In the genomic region with DNA sequence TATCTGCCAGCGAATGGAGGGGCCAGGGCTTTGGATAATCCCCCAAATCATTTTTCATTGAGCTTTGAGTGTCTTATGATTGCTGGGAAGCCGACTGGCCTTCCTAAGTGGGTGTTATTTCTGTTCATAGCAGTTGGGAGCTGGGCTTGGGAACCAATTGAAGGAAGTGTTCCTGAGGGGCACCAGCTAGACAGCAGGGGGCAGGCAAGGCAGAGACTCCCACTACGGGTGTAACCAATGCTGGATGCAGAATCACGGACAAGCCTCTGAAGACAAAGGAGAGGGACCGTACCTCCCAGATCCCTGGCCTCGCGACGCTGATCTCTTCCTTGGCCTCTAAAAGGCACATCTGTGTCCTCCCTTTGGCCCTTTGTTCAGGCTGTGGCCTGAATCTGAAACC, we compare ENCODE assay signal across 9 cellular contexts.
A peak's percentile ranks its signal among the peaks of the same experiment; 100 is the strongest.
DNase-seq lines count a peak whose midpoint lies in the region; ATAC-seq and TF ChIP-seq lines count a peak whose summit lies in the region.
"Had no signal": no experiment of that assay in that cellular context is flagged by ENCODE, and none has a peak within 500 bp of the region (broad histone marks: within the 10 kb centered on the region; RNA-seq: fewer than 3 reads in every experiment).

No MANE protein-coding gene starts in this region.

- 31% methylated on average over 8 of the region's 8 CpGs for WGBS in mesenchymal stem cell

- H2AK5ac ChIP-seq in mesenchymal stem cell (ENCODE audit: low read length, severe bottlenecking): no peak overlapping the region

- H2BK120ac ChIP-seq in mesenchymal stem cell (ENCODE audit: low read depth, low read length): no peak overlapping the region

- no peaks in the 10 kb centered on the region for H3K4me1 ChIP-seq in mesenchymal stem cell (ENCODE audit: control insufficient read depth, insufficient read depth, low read depth, low read length)

- H3K36me3 ChIP-seq in GM06990 (ENCODE audit: control insufficient read depth, insufficient read depth, low read length): no peaks in the 10 kb centered on the region
- H3K36me3 ChIP-seq in mesenchymal stem cell (ENCODE audit: control insufficient read depth in 1 of 2, insufficient read depth in 2 of 2, low read depth in 1 of 2, low read length in 2 of 2): no peaks in the 10 kb centered on the region

- TF ChIP-seq CTCF in GM06990 (IDR thresholded peaks at IDR 0.05; ENCODE audit: insufficient read depth, low read length, poor library complexity, severe bottlenecking) (peak; percentile 40), choroid plexus epithelial cell (conservative IDR thresholded peaks at IDR 0.05; ENCODE audit: low read depth, low read length) (peak; percentile 60)

- ATAC-seq in GM19395 (IDR thresholded peaks at IDR 0.05; ENCODE audit: unreplicated experiment) (no peak), GM19328 (IDR thresholded peaks at IDR 0.05; ENCODE audit: unreplicated experiment) (no peak)

- no peak overlapping the region for H4K8ac ChIP-seq in mesenchymal stem cell (ENCODE audit: low read length)

- no peak overlapping the region for H3K9ac ChIP-seq in mesenchymal stem cell (ENCODE audit: low read length)
- H3K9ac ChIP-seq: KMS-11 had no signal

- H3K23ac ChIP-seq in mesenchymal stem cell (ENCODE audit: low read length in 2 of 2): no peak overlapping the region

- no peak overlapping the region for H3K18ac ChIP-seq in mesenchymal stem cell (ENCODE audit: low read depth in 1 of 2, low read length in 2 of 2)

- H3K4me2 ChIP-seq in mesenchymal stem cell (ENCODE audit: low read length, poor library complexity, severe bottlenecking): no peak overlapping the region
- H3K4me2 ChIP-seq: KMS-11 had no signal

- DNase-seq in GM06990 (ENCODE audit: extremely low read depth, insufficient read length) (no peak), NCI-H2196 treated with DMSO at 0.1 percent for 48 hours (lab: John Stamatoyannopoulos, UW; ENCODE audit: unreplicated experiment) (peak; percentile 41), choroid plexus epithelial cell (ENCODE audit: low read depth) (peak; percentile 46), mesenchymal stem cell (peak; percentile 22), NCI-H446 treated with DMSO at 0.1 percent for 48 hours (lab: John Stamatoyannopoulos, UW) (no peak)
- DNase-seq in activated CD8-positive, alpha-beta memory T cell treated with anti-CD3 and anti-CD28 coated beads, Interleukin-2, amount 50 U/mL, for 4 hours: no peak

- no peak overlapping the region for H3K14ac ChIP-seq in mesenchymal stem cell (ENCODE audit: low read length in 2 of 2)

- H2BK5ac ChIP-seq in mesenchymal stem cell (ENCODE audit: low read depth, low read length, poor library complexity, severe bottlenecking): no peak overlapping the region

- no peak overlapping the region for H3K4me3 ChIP-seq in GM06990 (replicated peaks; ENCODE audit: low read depth, low read length)
- no peak overlapping the region for H3K4me3 ChIP-seq in choroid plexus epithelial cell (ENCODE audit: low read depth, low read length)
- no peak overlapping the region for H3K4me3 ChIP-seq in mesenchymal stem cell (ENCODE audit: insufficient read depth in 1 of 2, low read depth in 1 of 2, low read length in 2 of 2)

- H4K91ac ChIP-seq in mesenchymal stem cell (ENCODE audit: low read length): peak overlapping the region; percentile 23

- no peaks in the 10 kb centered on the region for H3K79me1 ChIP-seq in mesenchymal stem cell (replicated peaks; ENCODE audit: low read length, poor library complexity, severe bottlenecking)

- H3K27me3 ChIP-seq in GM06990 (replicated peaks; ENCODE audit: control insufficient read depth, insufficient read depth, low read length): no peaks in the 10 kb centered on the region; the same call in 1 of the 2 replicates
- peaks cover 44 to 49% of the 10 kb centered on the region in 2 experiments for H3K27me3 ChIP-seq in mesenchymal stem cell (ENCODE audit: control insufficient read depth in 1 of 2, insufficient read depth in 1 of 2, low read length in 2 of 2)

- H3K9me3 ChIP-seq in mesenchymal stem cell (ENCODE audit: control insufficient read depth, low read length): no peaks in the 10 kb centered on the region

- H3K27ac ChIP-seq in mesenchymal stem cell (ENCODE audit: low read length, poor library complexity, severe bottlenecking): no peak overlapping the region
- H3K27ac ChIP-seq: KMS-11 had no signal

- no peak overlapping the region for H3K4ac ChIP-seq in mesenchymal stem cell (ENCODE audit: low read depth in 1 of 2, low read length in 2 of 2)

- no peak overlapping the region for H2BK12ac ChIP-seq in mesenchymal stem cell (ENCODE audit: low read length in 2 of 2)

- H2AFZ ChIP-seq in mesenchymal stem cell (ENCODE audit: low read depth, low read length): no peak overlapping the region

- H2BK15ac ChIP-seq in mesenchymal stem cell (ENCODE audit: low read depth, poor library complexity, severe bottlenecking): no peak overlapping the region

Comparison
In these comparisons a context has a peak if more than half of its experiments do, and no peak if none do; other contexts are left out.
1. DNase-seq: peak in NCI-H2196 treated with DMSO at 0.1 percent for 48 hours (single experiment), choroid plexus epithelial cell (single experiment) and mesenchymal stem cell (single experiment); none in GM06990 (single experiment), NCI-H446 treated with DMSO at 0.1 percent for 48 hours (single experiment) and activated CD8-positive, alpha-beta memory T cell treated with anti-CD3 and anti-CD28 coated beads, Interleukin-2, amount 50 U/mL, for 4 hours (single experiment).